ENCODE assay signal across 20 cellular contexts in genomic region chr1:41619511-41620364, GRCh38.
DNase-seq lines count a peak whose midpoint lies in the region; ATAC-seq and TF ChIP-seq lines count a peak whose summit lies in the region.
"Had no signal": no experiment of that assay in that cellular context is flagged by ENCODE, and none has a peak within 500 bp of the region (broad histone marks: within the 10 kb centered on the region; RNA-seq: fewer than 3 reads in every experiment).

No MANE protein-coding gene starts in this region.

- no peak overlapping the region for H3K4me3 Mint-ChIP-seq in stimulated activated effector memory CD8-positive, alpha-beta T cell treated with anti-CD3 and anti-CD28 coated beads, Interleukin-12 subunit alpha, Interleukin-12 subunit beta, amount 100 ng/mL, for 72 hours
- no peak overlapping the region for H3K4me3 Mint-ChIP-seq in T-cell
- no peak overlapping the region for H3K4me3 Mint-ChIP-seq in CD8-positive, alpha-beta memory T cell
- H3K4me3 Mint-ChIP-seq: activated CD4-positive, alpha-beta T cell treated with anti-CD3 and anti-CD28 coated beads, Interleukin-2, amount 10 ng/mL, durations not matched to agents 24 days and 14 days; activated T-cell treated with anti-CD3 and anti-CD28 coated beads, Interleukin-2, amount 50 U/mL, for 4 hours; CD4-positive, alpha-beta memory T cell had no signal

- peaks cover 66% of the 10 kb centered on the region for H3K4me1 Mint-ChIP-seq in stimulated activated effector memory CD8-positive, alpha-beta T cell treated with anti-CD3 and anti-CD28 coated beads, Interleukin-12 subunit alpha, Interleukin-12 subunit beta, amount 100 ng/mL, for 72 hours
- H3K4me1 Mint-ChIP-seq in T-cell, result peaks cover 18 to 40% (median 39%) of the 10 kb centered on the region in 3 donors
- H3K4me1 Mint-ChIP-seq in CD8-positive, alpha-beta memory T cell, result peaks cover 37 to 41% (median 39%) of the 10 kb centered on the region in 3 donors

- H3K27ac ChIP-seq in gastroesophageal sphincter, result no peak overlapping the region
- H3K27ac ChIP-seq in CD8-positive, alpha-beta memory T cell (ENCODE audit: low read depth, low read length), result no peak overlapping the region
- H3K27ac ChIP-seq: A549, pancreas had no signal

- no peak overlapping the region for H3K4me3 ChIP-seq in gastroesophageal sphincter
- no peak overlapping the region for H3K4me3 ChIP-seq in CD8-positive, alpha-beta memory T cell (ENCODE audit: low read length)
- H3K4me3 ChIP-seq: A549, mucosa of descending colon, pancreas had no signal

- no peaks in the 10 kb centered on the region for H3K36me3 ChIP-seq in gastroesophageal sphincter
- no peaks in the 10 kb centered on the region for H3K36me3 ChIP-seq in CD8-positive, alpha-beta memory T cell (ENCODE audit: insufficient read depth, low read length)
- H3K36me3 ChIP-seq: pancreas had no signal

- no peak for ATAC-seq in stimulated activated effector memory CD8-positive, alpha-beta T cell treated with anti-CD3 and anti-CD28 coated beads, Interleukin-12 subunit alpha, Interleukin-12 subunit beta, amount 100 ng/mL, for 72 hours
- no peak for ATAC-seq in gastroesophageal sphincter
- ATAC-seq in T-cell (replicated peaks in 1 of 4), result no peak
- ATAC-seq: A549; activated T-cell treated with anti-CD3 and anti-CD28 coated beads, Interleukin-2, amount 50 U/mL, for 4 hours; mucosa of descending colon; pancreas had no signal

- H3K27me3 ChIP-seq in gastroesophageal sphincter, result no peaks in the 10 kb centered on the region
- H3K27me3 ChIP-seq in CD8-positive, alpha-beta memory T cell (ENCODE audit: insufficient read depth, low read length, poor library complexity, severe bottlenecking), result no peaks in the 10 kb centered on the region
- H3K27me3 ChIP-seq: pancreas had no signal

- no peak for TF ChIP-seq EP300 in gastroesophageal sphincter (IDR thresholded peaks at IDR 0.05)

- H3K4me1 ChIP-seq in gastroesophageal sphincter, result peaks cover 0 to 30% (median 4%) of the 10 kb centered on the region in 3 donors
- peaks cover 11% of the 10 kb centered on the region for H3K4me1 ChIP-seq in CD8-positive, alpha-beta memory T cell (ENCODE audit: insufficient read depth, low read length)

- H3K27me3 Mint-ChIP-seq in T-cell, result no peaks in the 10 kb centered on the region
- peaks cover 0 to 2% of the 10 kb centered on the region in 2 donors for H3K27me3 Mint-ChIP-seq in CD8-positive, alpha-beta memory T cell
- H3K27me3 Mint-ChIP-seq: activated CD4-positive, alpha-beta T cell treated with anti-CD3 and anti-CD28 coated beads, Interleukin-2, amount 10 ng/mL, durations not matched to agents 24 days and 14 days; CD4-positive, alpha-beta memory T cell had no signal

- DNase-seq in NCI-H2107 treated with DMSO at 0.1 percent for 48 hours (lab: John Stamatoyannopoulos, UW; ENCODE audit: unreplicated experiment) (peak; percentile 21), NCI-H2107 (lab: John Stamatoyannopoulos, UW) (no peak), NCI-H146 treated with DMSO at 0.1 percent for 48 hours (lab: John Stamatoyannopoulos, UW; ENCODE audit: unreplicated experiment) (peak; percentile 23), ecto neural progenitor cell (ENCODE audit: low spot score) (peak; percentile 34), T-cell (no peak)
- no peak for DNase-seq in stimulated activated effector memory CD8-positive, alpha-beta T cell treated with anti-CD3 and anti-CD28 coated beads, Interleukin-12 subunit alpha, Interleukin-12 subunit beta, amount 100 ng/mL, for 72 hours (ENCODE audit: low spot score in 2 of 2)
- no peak for DNase-seq in CD8-positive, alpha-beta memory T cell
- DNase-seq: activated CD4-positive, alpha-beta T cell treated with anti-CD3 and anti-CD28 coated beads, Interleukin-2, amount 10 ng/mL, durations not matched to agents 24 days and 14 days; activated T-cell treated with anti-CD3 and anti-CD28 coated beads, Interleukin-2, amount 50 U/mL, for 4 hours; CD4-positive, alpha-beta memory T cell; GDM1; glutamatergic neuron; Kasumi-1; mucosa of descending colon; NCI-H2029 treated with DMSO at 0.1 percent for 48 hours; pancreas; Right ventricle myocardium superior; T-helper 9 cell had no signal

- H3K9me3 ChIP-seq in gastroesophageal sphincter, result no peaks in the 10 kb centered on the region
- no peaks in the 10 kb centered on the region for H3K9me3 ChIP-seq in CD8-positive, alpha-beta memory T cell (ENCODE audit: low read length)
- H3K9me3 ChIP-seq: A549, mucosa of descending colon, pancreas had no signal

- TF ChIP-seq POLR2A in gastroesophageal sphincter (IDR thresholded peaks at IDR 0.05), result no peak

- TF ChIP-seq CTCF in gastroesophageal sphincter (IDR thresholded peaks at IDR 0.05), result no peak

- no peaks in the 10 kb centered on the region for H3K9me3 Mint-ChIP-seq in stimulated activated effector memory CD8-positive, alpha-beta T cell treated with anti-CD3 and anti-CD28 coated beads, Interleukin-12 subunit alpha, Interleukin-12 subunit beta, amount 100 ng/mL, for 72 hours
- H3K9me3 Mint-ChIP-seq in T-cell, result no peaks in the 10 kb centered on the region
- no peaks in the 10 kb centered on the region for H3K9me3 Mint-ChIP-seq in CD8-positive, alpha-beta memory T cell
- H3K9me3 Mint-ChIP-seq: activated CD4-positive, alpha-beta T cell treated with anti-CD3 and anti-CD28 coated beads, Interleukin-2, amount 10 ng/mL, durations not matched to agents 24 days and 14 days; activated T-cell treated with anti-CD3 and anti-CD28 coated beads, Interleukin-2, amount 50 U/mL, for 4 hours; CD4-positive, alpha-beta memory T cell had no signal

- peak overlapping the region; percentile 30 for H3K27ac Mint-ChIP-seq in stimulated activated effector memory CD8-positive, alpha-beta T cell treated with anti-CD3 and anti-CD28 coated beads, Interleukin-12 subunit alpha, Interleukin-12 subunit beta, amount 100 ng/mL, for 72 hours
- H3K27ac Mint-ChIP-seq in T-cell, result no peak overlapping the region
- peak overlapping the region in 2 of 8 donors; percentile 7 to 39 for H3K27ac Mint-ChIP-seq in CD8-positive, alpha-beta memory T cell

- POLR2A ChIA-PET in T-cell (lab: Charles Lee), result no interaction called here
- POLR2A ChIA-PET in CD8-positive, alpha-beta memory T cell (lab: Charles Lee), result no interaction called here

- 70 to 81% methylated on average over 3 to 9 of the region's 10 CpGs for WGBS in gastroesophageal sphincter (ENCODE audit: low coverage in 1 of 2), 2 donors

- CTCF ChIA-PET in T-cell (lab: Charles Lee), result no interaction called here
- CTCF ChIA-PET in CD8-positive, alpha-beta memory T cell (lab: Charles Lee), result no interaction called here

- H3K36me3 Mint-ChIP-seq in stimulated activated effector memory CD8-positive, alpha-beta T cell treated with anti-CD3 and anti-CD28 coated beads, Interleukin-12 subunit alpha, Interleukin-12 subunit beta, amount 100 ng/mL, for 72 hours, result peaks cover 44% of the 10 kb centered on the region
- peaks cover 3% of the 10 kb centered on the region for H3K36me3 Mint-ChIP-seq in T-cell
- peaks cover 0 to 4% (median 1%) of the 10 kb centered on the region in 3 donors for H3K36me3 Mint-ChIP-seq in CD8-positive, alpha-beta memory T cell

Comparison
In these comparisons a context has a peak if more than half of its experiments do, and no peak if none do; other contexts are left out.
1. DNase-seq: peak in NCI-H2107 treated with DMSO at 0.1 percent for 48 hours (single experiment), NCI-H146 treated with DMSO at 0.1 percent for 48 hours (single experiment) and ecto neural progenitor cell (single experiment); none in NCI-H2107 (single experiment), stimulated activated effector memory CD8-positive, alpha-beta T cell treated with anti-CD3 and anti-CD28 coated beads, Interleukin-12 subunit alpha, Interleukin-12 subunit beta, amount 100 ng/mL, for 72 hours (0 of 2), T-cell (0 of 34) and CD8-positive, alpha-beta memory T cell (0 of 5).